In the genomic region with DNA sequence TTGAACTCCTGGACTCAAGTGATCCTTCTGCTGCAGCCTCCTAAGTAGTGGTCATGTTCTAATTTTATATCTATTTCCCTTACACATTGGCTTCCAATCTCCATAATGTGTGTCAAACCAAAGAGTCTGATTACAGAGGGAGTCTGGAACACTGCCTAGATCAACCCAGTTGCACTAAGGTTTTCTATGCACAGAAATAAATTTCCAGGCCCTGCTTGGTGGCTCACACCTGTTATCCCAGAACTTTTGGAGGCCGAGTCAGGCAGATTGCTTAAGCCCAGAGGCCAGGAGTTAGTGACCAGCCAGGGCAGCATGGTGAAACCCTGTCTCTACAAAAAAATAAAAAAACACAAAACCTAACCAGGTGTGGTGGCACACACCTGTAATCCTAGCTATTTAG, we compare ENCODE assay signal across 5 cellular contexts. TPM values are rescaled to one million over a fixed set of nuclear protein-coding genes. Genes with fewer than 3 reads are reported as not detected.
"Had no signal": no experiment of that assay in that cellular context is flagged by ENCODE, and none has a peak within 500 bp of the region (broad histone marks: within the 10 kb centered on the region; RNA-seq: fewer than 3 reads in every experiment).

No MANE protein-coding gene starts in this region.

RNA-seq across cellular contexts. Expression of a gene that starts 8.1 kb away (rescaled TPM):
- total RNA-seq: activated naive CD4-positive, alpha-beta T cell treated with anti-CD3 and anti-CD28 coated beads, Interleukin-2, amount 50 U/mL, for 72 hours; activated T-cell treated with anti-CD3 and anti-CD28 coated beads, Interleukin-2, amount 50 U/mL, for 4 hours; ascending aorta; Peyer's patch; SK-MEL-5 had no signal

RNA-seq across cellular contexts. Expression of a gene that starts 19.9 kb away (rescaled TPM):
- total RNA-seq: activated naive CD4-positive, alpha-beta T cell treated with anti-CD3 and anti-CD28 coated beads, Interleukin-2, amount 50 U/mL, for 72 hours; activated T-cell treated with anti-CD3 and anti-CD28 coated beads, Interleukin-2, amount 50 U/mL, for 4 hours; ascending aorta; Peyer's patch; SK-MEL-5 had no signal

RNA-seq across cellular contexts. Expression of a gene that starts 32.8 kb away (rescaled TPM):
- total RNA-seq: activated naive CD4-positive, alpha-beta T cell treated with anti-CD3 and anti-CD28 coated beads, Interleukin-2, amount 50 U/mL, for 72 hours; activated T-cell treated with anti-CD3 and anti-CD28 coated beads, Interleukin-2, amount 50 U/mL, for 4 hours; ascending aorta; Peyer's patch; SK-MEL-5 had no signal

RNA-seq across cellular contexts. Expression of a gene that starts 50.9 kb away (rescaled TPM):
- total RNA-seq: activated naive CD4-positive, alpha-beta T cell treated with anti-CD3 and anti-CD28 coated beads, Interleukin-2, amount 50 U/mL, for 72 hours; activated T-cell treated with anti-CD3 and anti-CD28 coated beads, Interleukin-2, amount 50 U/mL, for 4 hours; ascending aorta; Peyer's patch; SK-MEL-5 had no signal
